In the genomic region with DNA sequence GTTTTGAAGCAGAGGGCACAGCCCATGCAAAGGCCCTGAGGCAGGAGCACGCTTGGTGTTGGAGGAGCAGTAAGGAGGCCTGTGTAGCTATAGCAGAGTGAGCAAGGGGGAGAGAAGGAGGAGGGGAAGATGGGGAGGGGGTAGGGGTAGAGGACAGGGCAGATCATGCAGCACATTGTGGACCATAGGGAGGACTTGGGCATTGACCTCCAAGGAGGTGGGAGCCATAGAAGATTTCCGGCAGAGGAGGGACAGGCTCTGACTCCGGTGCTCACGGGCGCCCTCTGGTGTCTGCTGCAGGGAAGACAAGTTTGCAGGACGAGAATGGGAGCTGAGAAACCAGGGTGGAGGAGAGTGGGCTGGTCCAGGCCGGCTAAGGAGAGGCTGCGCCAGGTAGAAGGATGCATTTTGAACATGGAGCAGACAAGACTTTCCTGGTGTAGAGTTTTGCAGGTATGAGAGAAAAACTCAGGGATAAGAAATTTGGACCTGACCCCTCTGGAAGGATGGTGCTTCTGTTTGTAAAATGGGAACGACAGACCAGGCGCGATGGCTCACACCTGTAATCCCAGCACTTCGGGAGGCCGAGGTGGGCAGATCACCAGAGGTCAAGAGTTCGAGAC, we compare ENCODE assay signal across 9 cellular contexts. TPM values are rescaled to one million over a fixed set of nuclear protein-coding genes. Genes with fewer than 3 reads are reported as not detected.
DNase-seq lines count a peak whose midpoint lies in the region; TF ChIP-seq lines count a peak whose summit lies in the region.
"Had no signal": no experiment of that assay in that cellular context is flagged by ENCODE, and none has a peak within 500 bp of the region (broad histone marks: within the 10 kb centered on the region; RNA-seq: fewer than 3 reads in every experiment).

No MANE protein-coding gene starts in this region.

- CTCF ChIA-PET in AG04449 (lab: Yijun Ruan, JAX) = interaction anchor here (0.6 to 4.1 kb wide), 35 partner anchors 8 to 154 kb away, joined by 3 to 37 read pairs (median 6); a partner anchor contains a TSS

- POLR2A ChIA-PET in AG04449 (lab: Yijun Ruan, JAX) = no interaction called here

- DNase-seq in AG04449 (ENCODE audit: low read depth, low spot score) (no peak), GM19238 (ENCODE audit: insufficient read length, low spot score) (peak; percentile 80), NCI-H748 (lab: John Stamatoyannopoulos, UW; ENCODE audit: unreplicated experiment) (peak; percentile 48), mesenteric fat pad (ENCODE audit: low spot score) (peak; percentile 94), dedifferentiated amniotic fluid mesenchymal stem cell (ENCODE audit: extremely low spot score) (no peak)
- peak; percentile 97 for DNase-seq in activated CD4-positive, alpha-beta T cell treated with anti-CD3 and anti-CD28 coated beads, Interleukin-2, amount 50 U/mL, for 48 hours
- peak; percentile 83 for DNase-seq in effector CD4-positive, alpha-beta T cell
- peak; percentile 79 to 80 for DNase-seq in stimulated activated CD8-positive, alpha-beta memory T cell treated with anti-CD3 and anti-CD28 coated beads, Interleukin-2, amount 100 ng/mL, for 1 hour (ENCODE audit: low read depth in 2 of 2)

- TF ChIP-seq CTCF in AG04449 (IDR thresholded peaks at IDR 0.05; ENCODE audit: insufficient read depth, low read length, missing control alignments) = peak; percentile 81

- no peak overlapping the region for H3K4me3 ChIP-seq in AG04449 (ENCODE audit: low read depth, low read length)
- H3K4me3 ChIP-seq: skin epidermis had no signal

RNA-seq across cellular contexts. Expression of a gene that starts 13.7 kb away (rescaled TPM):
- 1.00 TPM for total RNA-seq in mesenteric fat pad

RNA-seq across cellular contexts. Expression of a gene that starts 15.8 kb away (rescaled TPM):
- 110 TPM for total RNA-seq in mesenteric fat pad

RNA-seq across cellular contexts. Expression of a gene that starts 42.6 kb away (rescaled TPM):
- total RNA-seq in mesenteric fat pad = 20.7 TPM

RNA-seq across cellular contexts. Expression of a gene that starts 42.8 kb away (rescaled TPM):
- total RNA-seq in mesenteric fat pad = 1.4 TPM

Comparison
In these comparisons a context has a peak if more than half of its experiments do, and no peak if none do; other contexts are left out.
1. DNase-seq: peak in GM19238 (single experiment), NCI-H748 (single experiment), activated CD4-positive, alpha-beta T cell treated with anti-CD3 and anti-CD28 coated beads, Interleukin-2, amount 50 U/mL, for 48 hours (2 of 2), effector CD4-positive, alpha-beta T cell (single experiment), mesenteric fat pad (single experiment) and stimulated activated CD8-positive, alpha-beta memory T cell treated with anti-CD3 and anti-CD28 coated beads, Interleukin-2, amount 100 ng/mL, for 1 hour (2 of 2); none in AG04449 (single experiment) and dedifferentiated amniotic fluid mesenchymal stem cell (single experiment).